Comparison of ENCODE assay signal across 23 cellular contexts in the genomic region with DNA sequence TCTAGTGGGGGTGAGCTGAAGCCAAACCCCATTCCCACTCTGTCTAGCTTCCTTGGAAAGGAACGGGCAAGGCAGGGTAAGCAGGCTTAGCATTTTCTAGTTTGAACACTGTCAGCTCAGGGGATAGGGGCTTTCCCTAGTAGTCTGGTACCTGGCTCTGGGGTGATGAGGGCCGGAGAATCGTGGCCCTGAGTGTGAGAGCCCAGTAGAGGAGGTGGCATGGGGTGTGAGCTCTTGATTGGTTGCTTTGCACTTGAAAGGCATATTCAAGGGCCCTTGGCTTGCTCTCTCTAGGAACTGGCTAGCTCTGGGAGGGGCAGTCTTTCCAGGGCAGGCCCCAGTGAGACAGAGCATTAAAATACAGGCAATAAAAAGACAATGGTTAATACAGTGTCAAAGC. TPM values are rescaled to one million over a fixed set of nuclear protein-coding genes. Genes with fewer than 3 reads are reported as not detected.
A peak's percentile ranks its signal among the peaks of the same experiment; 100 is the strongest.
DNase-seq lines count a peak whose midpoint lies in the region; ATAC-seq and TF ChIP-seq lines count a peak whose summit lies in the region.
"Had no signal": no experiment of that assay in that cellular context is flagged by ENCODE, and none has a peak within 500 bp of the region (broad histone marks: within the 10 kb centered on the region; RNA-seq: fewer than 3 reads in every experiment).

No MANE protein-coding gene starts in this region.

- CTCF ChIA-PET in HEK293 (lab: Yijun Ruan, JAX), result interaction anchor here (1.1 to 3.3 kb wide), 5 partner anchors 14 to 133 kb away, joined by 3 to 14 read pairs (median 4); no protein-coding TSS in a partner anchor

- H3K27me3 Mint-ChIP-seq in brain (peaks cover 7% of the 10 kb centered on the region), nephron (ENCODE audit: low read depth) (peaks cover 7% of the 10 kb centered on the region)

- H3K4me3 ChIP-seq in HEK293 (ENCODE audit: low read depth, low read length), result no peak overlapping the region
- H3K4me3 ChIP-seq: dorsolateral prefrontal cortex, right atrium auricular region, smooth muscle cell, transverse colon had no signal

- H3K36me3 ChIP-seq in HEK293 (ENCODE audit: control insufficient read depth in 2 of 2, insufficient read depth in 1 of 2, low read length in 2 of 2), result no peaks in the 10 kb centered on the region
- H3K36me3 ChIP-seq: BE2C, right atrium auricular region, transverse colon had no signal

- no peaks in the 10 kb centered on the region for H3K4me1 ChIP-seq in HEK293 (ENCODE audit: control insufficient read depth, insufficient read depth, low read length)
- H3K4me1 ChIP-seq: BE2C, parathyroid adenoma, right atrium auricular region, transverse colon had no signal

- TF ChIP-seq CTCF in HEK293 (tag by site-specific recombination; IDR thresholded peaks at IDR 0.05) (no peak), brain (conservative IDR thresholded peaks at IDR 0.05) (no peak), nephron (IDR thresholded peaks at IDR 0.05; ENCODE audit: unreplicated experiment in 3 of 3) (no peak)

- H3K27ac Mint-ChIP-seq in brain (peak overlapping the region in 4 of 5 experiments; percentile 27 to 93 (median 31)), nephron (peak overlapping the region; percentile 11 to 56 (median 25))
- H3K27ac Mint-ChIP-seq: natural killer cell treated with Interleukin-12 subunit alpha and Interleukin-12 subunit beta and Interleukin-15 and Interleukin-18, amount 100 ng/mL, for 72 hours had no signal

- H3K27ac ChIP-seq in HEK293 (ENCODE audit: extremely low read depth, low read depth, low read length), result no peak overlapping the region
- H3K27ac ChIP-seq: parathyroid adenoma, right atrium auricular region, transverse colon had no signal

- no peak for ATAC-seq in HG02763 (IDR thresholded peaks at IDR 0.05; ENCODE audit: unreplicated experiment)
- ATAC-seq: activated T-cell treated with anti-CD3 and anti-CD28 coated beads, Interleukin-2, amount 50 U/mL, for 4 hours; natural killer cell treated with Interleukin-12 subunit alpha and Interleukin-12 subunit beta and Interleukin-15 and Interleukin-18, amount 100 ng/mL, for 72 hours; Right ventricle myocardium inferior had no signal

- no peaks in the 10 kb centered on the region for H3K9me3 ChIP-seq in HEK293 (ENCODE audit: control insufficient read depth, insufficient read depth, low read depth, low read length)
- H3K9me3 ChIP-seq: BE2C, right atrium auricular region, transverse colon had no signal

- POLR2A ChIA-PET in HEK293 (lab: Yijun Ruan, JAX), result no interaction called here

- H3K4me1 Mint-ChIP-seq in brain (peaks cover 21% of the 10 kb centered on the region), nephron (peaks cover 23% of the 10 kb centered on the region)

- no peaks in the 10 kb centered on the region for H3K36me3 Mint-ChIP-seq in brain
- H3K36me3 Mint-ChIP-seq in nephron (ENCODE audit: low read depth), result no peaks in the 10 kb centered on the region
- H3K36me3 Mint-ChIP-seq: natural killer cell treated with Interleukin-12 subunit alpha and Interleukin-12 subunit beta and Interleukin-15 and Interleukin-18, amount 100 ng/mL, for 72 hours had no signal

- H3K4me3 Mint-ChIP-seq in brain (no peak overlapping the region), nephron (no peak overlapping the region)
- H3K4me3 Mint-ChIP-seq: activated T-cell treated with anti-CD3 and anti-CD28 coated beads, Interleukin-2, amount 50 U/mL, for 4 hours; natural killer cell treated with Interleukin-12 subunit alpha and Interleukin-12 subunit beta and Interleukin-15 and Interleukin-18, amount 100 ng/mL, for 72 hours had no signal

- peak; percentile 55 for DNase-seq in DMS79 treated with DMSO at 0.1 percent for 48 hours (lab: John Stamatoyannopoulos, UW)
- no peak for DNase-seq in NCI-H2081 (lab: John Stamatoyannopoulos, UW)
- DNase-seq in AG20443 (ENCODE audit: low spot score), result no peak
- no peak for DNase-seq in activated T-cell treated with anti-CD3 and anti-CD28 coated beads for 4 hours
- DNase-seq: activated gamma-delta T cell treated with Interleukin-2 at 50 U/mL for 16 hours; activated T-cell treated with anti-CD3 and anti-CD28 coated beads, Interleukin-2, amount 50 U/mL, for 4 hours; BE2C; cerebellar nuclear complex; dorsolateral prefrontal cortex; hypothalamus; NCI-H2081 treated with DMSO at 0.1 percent for 48 hours; NK-92 treated with Interleukin-12 subunit alpha and Interleukin-12 subunit beta, amount 100 ng/mL, for 24 hours; stimulated activated CD4-positive, alpha-beta T cell treated with anti-CD3 and anti-CD28 coated beads, Interleukin-2, amount 100 ng/mL, for 24 hours; transverse colon had no signal

- peaks cover 0 to 3% (median 0%) of the 10 kb centered on the region in 5 experiments for H3K9me3 Mint-ChIP-seq in brain
- H3K9me3 Mint-ChIP-seq in nephron, result no peaks in the 10 kb centered on the region
- H3K9me3 Mint-ChIP-seq: activated T-cell treated with anti-CD3 and anti-CD28 coated beads, Interleukin-2, amount 50 U/mL, for 4 hours; natural killer cell treated with Interleukin-12 subunit alpha and Interleukin-12 subunit beta and Interleukin-15 and Interleukin-18, amount 100 ng/mL, for 72 hours had no signal

TF ChIP-seq in HEK293, 187 proteins besides CTCF, POLR2A, EP300 and RAD21:
- no peak for TF ChIP-seq ZBTB8A (tag by site-specific recombination; IDR thresholded peaks at IDR 0.05)
- TF ChIP-seq, protein P1, sequence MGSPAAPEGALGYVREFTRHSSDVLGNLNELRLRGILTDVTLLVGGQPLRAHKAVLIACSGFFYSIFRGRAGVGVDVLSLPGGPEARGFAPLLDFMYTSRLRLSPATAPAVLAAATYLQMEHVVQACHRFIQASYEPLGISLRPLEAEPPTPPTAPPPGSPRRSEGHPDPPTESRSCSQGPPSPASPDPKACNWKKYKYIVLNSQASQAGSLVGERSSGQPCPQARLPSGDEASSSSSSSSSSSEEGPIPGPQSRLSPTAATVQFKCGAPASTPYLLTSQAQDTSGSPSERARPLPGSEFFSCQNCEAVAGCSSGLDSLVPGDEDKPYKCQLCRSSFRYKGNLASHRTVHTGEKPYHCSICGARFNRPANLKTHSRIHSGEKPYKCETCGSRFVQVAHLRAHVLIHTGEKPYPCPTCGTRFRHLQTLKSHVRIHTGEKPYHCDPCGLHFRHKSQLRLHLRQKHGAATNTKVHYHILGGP (tag by site-specific recombination; IDR thresholded peaks at IDR 0.05), result peak; percentile 24; the same call in 1 of the 2 replicates

RNA-seq across cellular contexts. Expression of a gene that starts 10.8 kb away (rescaled TPM):
- polyA plus RNA-seq in brain (ENCODE audit: insufficient read depth, low read depth, low replicate concordance), result 6.9 TPM

RNA-seq across cellular contexts. Expression of a gene that starts 12.9 kb away (rescaled TPM):
- polyA plus RNA-seq in brain (ENCODE audit: insufficient read depth, low read depth, low replicate concordance), result 8.7 TPM

RNA-seq across cellular contexts. Expression of a gene that starts 35.1 kb away (rescaled TPM):
- polyA plus RNA-seq in brain (ENCODE audit: insufficient read depth, low read depth, low replicate concordance), result not detected

RNA-seq across cellular contexts. Expression of a gene that starts 56.6 kb away (rescaled TPM):
- polyA plus RNA-seq in brain (ENCODE audit: insufficient read depth, low read depth, low replicate concordance), result 0.54 TPM
